Comparison of ENCODE assay signal across 2 cellular contexts in the genomic region with DNA sequence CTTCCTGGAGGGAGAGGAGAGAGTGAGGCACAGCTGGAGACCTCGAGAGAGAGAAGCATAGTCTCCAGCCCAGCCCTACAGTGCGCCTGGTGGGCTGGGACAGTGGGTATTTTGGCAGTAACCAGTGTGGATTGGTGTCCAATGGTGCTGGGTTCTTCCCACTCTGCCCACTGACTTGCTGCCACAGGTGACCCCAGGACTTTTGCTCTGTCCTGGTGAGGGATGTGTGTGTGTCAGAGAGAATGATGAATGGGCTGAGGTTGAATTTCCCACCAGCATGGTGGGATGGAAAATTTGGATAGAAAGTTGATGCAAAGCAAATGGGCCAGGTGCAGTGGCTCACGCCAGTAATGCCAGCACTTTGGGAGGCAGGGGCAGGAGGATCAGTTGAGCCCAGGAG.
A peak's percentile ranks its signal among the peaks of the same experiment; 100 is the strongest.
TF ChIP-seq lines count a peak whose summit lies in the region.

No MANE protein-coding gene starts in this region.

TF ChIP-seq in IMR-90, 13 proteins besides CTCF, POLR2A, EP300 and RAD21:
- TF ChIP-seq CEBPB (IDR thresholded peaks at IDR 0.05; ENCODE audit: low read depth, low read length) = no peak
- TF ChIP-seq MAFK (IDR thresholded peaks at IDR 0.05; ENCODE audit: low read depth, low read length) = no peak
TF ChIP-seq in IMR-90: peak in this region for 0.

TF ChIP-seq in HepG2, 621 proteins besides CTCF, POLR2A, EP300 and RAD21:
- TF ChIP-seq, protein P1, sequence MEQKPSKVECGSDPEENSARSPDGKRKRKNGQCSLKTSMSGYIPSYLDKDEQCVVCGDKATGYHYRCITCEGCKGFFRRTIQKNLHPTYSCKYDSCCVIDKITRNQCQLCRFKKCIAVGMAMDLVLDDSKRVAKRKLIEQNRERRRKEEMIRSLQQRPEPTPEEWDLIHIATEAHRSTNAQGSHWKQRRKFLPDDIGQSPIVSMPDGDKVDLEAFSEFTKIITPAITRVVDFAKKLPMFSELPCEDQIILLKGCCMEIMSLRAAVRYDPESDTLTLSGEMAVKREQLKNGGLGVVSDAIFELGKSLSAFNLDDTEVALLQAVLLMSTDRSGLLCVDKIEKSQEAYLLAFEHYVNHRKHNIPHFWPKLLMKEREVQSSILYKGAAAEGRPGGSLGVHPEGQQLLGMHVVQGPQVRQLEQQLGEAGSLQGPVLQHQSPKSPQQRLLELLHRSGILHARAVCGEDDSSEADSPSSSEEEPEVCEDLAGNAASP (CRISPR knock-in tag; IDR thresholded peaks at IDR 0.05; ENCODE audit: borderline replicate concordance) = no peak
- peak; percentile 22; the same call in 1 of the 2 replicates for TF ChIP-seq AKAP8 (CRISPR knock-in tag; IDR thresholded peaks at IDR 0.05)
